Comparison of ENCODE assay signal across 1 cellular context in the genomic region with DNA sequence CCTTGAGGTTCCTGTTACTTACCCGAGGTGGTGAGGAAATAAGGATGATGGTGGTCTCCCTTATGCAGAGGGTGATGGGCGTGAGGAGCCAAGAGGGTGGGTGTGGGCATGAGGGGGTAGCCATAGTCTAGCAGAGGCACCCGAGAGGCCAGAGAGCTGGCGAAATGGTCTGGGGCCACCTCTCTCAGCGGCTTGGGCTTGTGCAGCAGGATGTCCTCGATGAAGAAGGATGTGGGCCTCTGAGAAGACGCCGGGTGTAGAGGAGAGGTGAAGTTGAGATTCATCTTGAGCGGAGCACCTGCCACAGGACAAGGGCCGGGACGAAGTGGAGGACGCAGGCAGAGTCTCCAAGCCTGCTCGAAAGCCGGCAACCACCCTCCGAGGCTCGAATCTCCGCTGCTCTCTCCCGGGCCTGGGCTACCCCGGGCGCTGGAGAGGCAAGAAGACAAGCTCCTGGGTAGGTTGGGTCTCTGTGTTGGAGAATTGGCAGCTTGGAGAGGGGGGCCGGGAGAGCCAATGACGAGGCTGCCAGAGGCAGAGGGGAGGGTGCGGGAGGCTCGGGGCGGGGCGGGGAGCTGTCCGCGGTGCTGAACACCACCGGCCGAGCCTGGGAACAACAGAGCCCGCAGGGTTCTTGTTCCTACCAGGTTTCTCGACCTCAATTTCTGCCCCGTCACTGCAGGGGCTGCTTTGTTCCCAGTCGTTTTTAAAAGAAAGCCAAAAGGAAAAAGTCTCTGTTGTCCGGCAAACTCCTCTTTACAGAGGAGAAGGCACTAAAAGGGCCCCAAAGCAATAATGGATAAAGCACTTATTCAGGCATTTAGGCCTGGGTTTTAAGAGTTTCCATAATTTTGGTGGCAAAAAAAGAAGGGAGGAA.
TF ChIP-seq lines count a peak whose summit lies in the region.

TSS of gene BSX (minus strand) at position 447 of the 877 bp plus-strand sequence. CDS start at position 284, 163 bp downstream.

TF ChIP-seq in HCT116, 20 proteins besides CTCF, POLR2A, EP300 and RAD21 (continued from another document):
- TF ChIP-seq, protein P1, sequence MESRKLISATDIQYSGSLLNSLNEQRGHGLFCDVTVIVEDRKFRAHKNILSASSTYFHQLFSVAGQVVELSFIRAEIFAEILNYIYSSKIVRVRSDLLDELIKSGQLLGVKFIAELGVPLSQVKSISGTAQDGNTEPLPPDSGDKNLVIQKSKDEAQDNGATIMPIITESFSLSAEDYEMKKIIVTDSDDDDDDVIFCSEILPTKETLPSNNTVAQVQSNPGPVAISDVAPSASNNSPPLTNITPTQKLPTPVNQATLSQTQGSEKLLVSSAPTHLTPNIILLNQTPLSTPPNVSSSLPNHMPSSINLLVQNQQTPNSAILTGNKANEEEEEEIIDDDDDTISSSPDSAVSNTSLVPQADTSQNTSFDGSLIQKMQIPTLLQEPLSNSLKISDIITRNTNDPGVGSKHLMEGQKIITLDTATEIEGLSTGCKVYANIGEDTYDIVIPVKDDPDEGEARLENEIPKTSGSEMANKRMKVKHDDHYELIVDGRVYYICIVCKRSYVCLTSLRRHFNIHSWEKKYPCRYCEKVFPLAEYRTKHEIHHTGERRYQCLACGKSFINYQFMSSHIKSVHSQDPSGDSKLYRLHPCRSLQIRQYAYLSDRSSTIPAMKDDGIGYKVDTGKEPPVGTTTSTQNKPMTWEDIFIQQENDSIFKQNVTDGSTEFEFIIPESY (IDR thresholded peaks at IDR 0.05; ENCODE audit: extremely low read depth, insufficient replicate concordance, low read length): no peak
- no peak for TF ChIP-seq SP1 (IDR thresholded peaks at IDR 0.05; ENCODE audit: low read depth)
